ENCODE assay signal across 2 cellular contexts in the genomic region with DNA sequence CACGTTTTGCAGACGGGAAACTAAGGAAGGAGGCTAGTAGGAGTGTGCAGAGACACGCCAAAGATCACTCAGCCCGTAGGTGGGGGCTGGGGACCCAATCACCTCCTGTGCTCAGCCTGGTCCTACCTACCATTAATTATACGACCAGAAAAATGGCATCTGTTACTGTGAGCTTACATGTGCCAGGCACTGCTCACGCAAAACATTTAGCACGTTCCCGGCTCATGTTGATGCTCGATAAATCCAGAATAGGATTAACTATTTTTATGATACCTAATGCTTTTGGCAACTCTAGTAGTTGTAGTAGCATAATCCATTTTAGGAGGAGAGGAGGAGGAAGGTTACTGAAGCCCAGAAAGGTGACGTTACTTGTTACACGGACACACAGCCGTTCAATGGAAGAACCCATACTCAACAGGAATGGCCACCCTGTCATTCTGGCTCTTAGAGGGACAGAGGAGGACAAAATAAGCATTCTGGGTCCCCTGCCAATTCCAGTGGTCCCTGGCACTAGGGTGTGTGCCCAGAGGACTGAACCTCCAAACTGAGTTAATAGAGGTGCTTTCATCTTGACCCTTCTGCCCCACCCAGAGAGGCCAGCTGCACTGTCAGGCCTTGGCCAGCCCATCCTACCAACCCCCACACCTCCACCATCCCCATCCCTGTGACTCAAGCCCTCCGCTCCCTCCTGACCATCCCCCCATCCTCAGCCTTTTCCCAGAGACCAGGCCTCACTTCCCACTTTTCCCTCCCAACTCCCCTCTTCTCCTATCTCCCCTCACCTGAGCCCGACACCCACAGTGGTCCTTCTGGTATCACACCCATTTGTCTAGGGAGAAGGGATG.
A peak's percentile ranks its signal among the peaks of the same experiment; 100 is the strongest.
TF ChIP-seq lines count a peak whose summit lies in the region.

No MANE protein-coding gene starts in this region.

TF ChIP-seq in IMR-90, 13 proteins besides CTCF, POLR2A, EP300 and RAD21:
- TF ChIP-seq, protein P1, sequence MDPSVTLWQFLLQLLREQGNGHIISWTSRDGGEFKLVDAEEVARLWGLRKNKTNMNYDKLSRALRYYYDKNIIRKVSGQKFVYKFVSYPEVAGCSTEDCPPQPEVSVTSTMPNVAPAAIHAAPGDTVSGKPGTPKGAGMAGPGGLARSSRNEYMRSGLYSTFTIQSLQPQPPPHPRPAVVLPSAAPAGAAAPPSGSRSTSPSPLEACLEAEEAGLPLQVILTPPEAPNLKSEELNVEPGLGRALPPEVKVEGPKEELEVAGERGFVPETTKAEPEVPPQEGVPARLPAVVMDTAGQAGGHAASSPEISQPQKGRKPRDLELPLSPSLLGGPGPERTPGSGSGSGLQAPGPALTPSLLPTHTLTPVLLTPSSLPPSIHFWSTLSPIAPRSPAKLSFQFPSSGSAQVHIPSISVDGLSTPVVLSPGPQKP (IDR thresholded peaks at IDR 0.05; ENCODE audit: borderline replicate concordance, low read depth, low read length), result no peak
- TF ChIP-seq, protein P2, sequence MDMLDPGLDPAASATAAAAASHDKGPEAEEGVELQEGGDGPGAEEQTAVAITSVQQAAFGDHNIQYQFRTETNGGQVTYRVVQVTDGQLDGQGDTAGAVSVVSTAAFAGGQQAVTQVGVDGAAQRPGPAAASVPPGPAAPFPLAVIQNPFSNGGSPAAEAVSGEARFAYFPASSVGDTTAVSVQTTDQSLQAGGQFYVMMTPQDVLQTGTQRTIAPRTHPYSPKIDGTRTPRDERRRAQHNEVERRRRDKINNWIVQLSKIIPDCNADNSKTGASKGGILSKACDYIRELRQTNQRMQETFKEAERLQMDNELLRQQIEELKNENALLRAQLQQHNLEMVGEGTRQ (IDR thresholded peaks at IDR 0.05; ENCODE audit: low read depth, low read length), result no peak
- TF ChIP-seq RCOR1 (IDR thresholded peaks at IDR 0.05; ENCODE audit: insufficient replicate concordance, low read length) (no peak), NFE2L2 (IDR thresholded peaks at IDR 0.05; ENCODE audit: low read depth, low read length) (no peak), FOS (IDR thresholded peaks at IDR 0.05; ENCODE audit: low read depth, low read length) (no peak), RFX5 (IDR thresholded peaks at IDR 0.05; ENCODE audit: low read depth, low read length) (no peak), CHD1 (IDR thresholded peaks at IDR 0.05; ENCODE audit: low read depth, low read length) (no peak), SMC3 (IDR thresholded peaks at IDR 0.05; ENCODE audit: low read depth, low read length) (no peak), MAZ (IDR thresholded peaks at IDR 0.05; ENCODE audit: borderline replicate concordance, low read depth, low read length) (no peak), CEBPB (IDR thresholded peaks at IDR 0.05; ENCODE audit: low read depth, low read length) (no peak), MAFK (IDR thresholded peaks at IDR 0.05; ENCODE audit: low read depth, low read length) (no peak), BHLHE40 (IDR thresholded peaks at IDR 0.05; ENCODE audit: low read depth, low read length) (no peak), MXI1 (IDR thresholded peaks at IDR 0.05; ENCODE audit: borderline replicate concordance, low read depth, low read length) (no peak)

TF ChIP-seq in GM12878, 131 proteins besides CTCF, POLR2A, EP300 and RAD21:
- TF ChIP-seq, protein P3, sequence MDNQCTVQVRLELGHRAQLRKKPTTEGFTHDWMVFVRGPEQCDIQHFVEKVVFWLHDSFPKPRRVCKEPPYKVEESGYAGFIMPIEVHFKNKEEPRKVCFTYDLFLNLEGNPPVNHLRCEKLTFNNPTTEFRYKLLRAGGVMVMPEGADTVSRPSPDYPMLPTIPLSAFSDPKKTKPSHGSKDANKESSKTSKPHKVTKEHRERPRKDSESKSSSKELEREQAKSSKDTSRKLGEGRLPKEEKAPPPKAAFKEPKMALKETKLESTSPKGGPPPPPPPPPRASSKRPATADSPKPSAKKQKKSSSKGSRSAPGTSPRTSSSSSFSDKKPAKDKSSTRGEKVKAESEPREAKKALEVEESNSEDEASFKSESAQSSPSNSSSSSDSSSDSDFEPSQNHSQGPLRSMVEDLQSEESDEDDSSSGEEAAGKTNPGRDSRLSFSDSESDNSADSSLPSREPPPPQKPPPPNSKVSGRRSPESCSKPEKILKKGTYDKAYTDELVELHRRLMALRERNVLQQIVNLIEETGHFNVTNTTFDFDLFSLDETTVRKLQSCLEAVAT (IDR thresholded peaks at IDR 0.05), result 0 out of 2 replicates have a peak, but pooled peaks have one; percentile 49
- no peak for TF ChIP-seq NRF1 (conservative IDR thresholded peaks at IDR 0.05; ENCODE audit: low read depth, low read length)
